8 cellular contexts compared by ENCODE assay signal in the genomic region with DNA sequence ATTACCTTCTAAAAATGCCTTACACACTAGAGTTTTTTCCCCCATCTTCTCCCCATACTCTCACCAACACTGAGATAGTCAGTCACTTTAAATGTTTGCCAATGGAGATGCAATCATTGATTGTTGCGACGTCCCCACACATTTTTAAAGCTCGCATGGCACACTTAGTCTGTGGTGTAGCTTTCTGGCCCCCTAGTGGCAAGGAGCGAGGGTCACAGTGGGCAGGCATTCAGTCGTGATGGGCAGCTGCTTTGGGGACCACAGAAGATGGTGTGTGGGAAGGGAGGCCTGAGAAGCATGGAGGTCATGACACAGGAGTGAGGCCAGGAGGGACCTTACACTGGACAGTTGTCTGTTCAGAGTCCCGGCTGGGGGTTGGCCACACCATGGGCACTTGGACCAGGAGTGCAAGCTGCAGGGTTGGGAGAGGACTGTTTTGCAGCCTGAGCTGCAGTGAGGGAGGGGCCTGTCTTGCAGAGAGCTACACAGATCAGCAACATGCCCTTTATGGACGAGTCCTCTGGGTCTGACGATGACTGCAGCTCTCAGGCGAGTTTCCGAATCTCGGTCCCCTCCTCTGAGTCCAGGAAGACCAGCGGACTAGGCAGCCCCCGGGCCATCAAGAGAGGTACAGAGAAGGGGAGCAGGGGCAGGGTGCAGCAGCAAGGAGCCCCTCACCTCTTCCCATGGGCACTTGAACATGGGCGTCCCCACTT. TPM values are rescaled to one million over a fixed set of nuclear protein-coding genes. Genes with fewer than 3 reads are reported as not detected.
A peak's percentile ranks its signal among the peaks of the same experiment; 100 is the strongest.
DNase-seq lines count a peak whose midpoint lies in the region; ATAC-seq, FAIRE-seq and TF ChIP-seq lines count a peak whose summit lies in the region.

No MANE protein-coding gene starts in this region.

- FAIRE-seq in H54 (lab: Jason Lieb, UNC) = no peak

- peak; percentile 80 for DNase-seq in DMS 273 (lab: John Stamatoyannopoulos, UW; ENCODE audit: unreplicated experiment)
- DNase-seq in H54 (ENCODE audit: insufficient read length, low spot score) = peak; percentile 47
- DNase-seq in NCI-H2227 treated with DMSO at 0.1 percent for 48 hours (lab: John Stamatoyannopoulos, UW) = peak; percentile 32
- DNase-seq in activated CD4-positive, alpha-beta T cell treated with anti-CD3 and anti-CD28 coated beads for 1 hour = peak; percentile 57
- DNase-seq in cerebellar cortex (ENCODE audit: low spot score) = peak; percentile 74
- peak; percentile 60 for DNase-seq in left lobe of liver (ENCODE audit: low spot score)
- peak; percentile 55 to 57 for DNase-seq in stimulated activated CD4-positive, alpha-beta T cell treated with anti-CD3 and anti-CD28 coated beads, Interleukin-4, amount 100 ng/mL, for 48 hours (ENCODE audit: low read depth in 2 of 2)

- no peak for TF ChIP-seq POLR2A in H54 (IDR thresholded peaks at IDR 0.05; ENCODE audit: low read depth, low read length)

- ATAC-seq in left lobe of liver (peak; percentile 90), HG03095 (IDR thresholded peaks at IDR 0.05; ENCODE audit: unreplicated experiment) (no peak)

RNA-seq across cellular contexts. Expression of gene PIGH, which starts 28.6 kb away (rescaled TPM):
- 16.3 TPM for total RNA-seq in left lobe of liver

RNA-seq across cellular contexts. Expression of gene PLEKHH1, which starts 38.3 kb away (rescaled TPM):
- 2.9 TPM for total RNA-seq in left lobe of liver

RNA-seq across cellular contexts. Expression of gene ARG2, which starts 48.3 kb away (rescaled TPM):
- total RNA-seq in left lobe of liver = 0.48 TPM
